2 cellular contexts compared by ENCODE assay signal in the genomic region with DNA sequence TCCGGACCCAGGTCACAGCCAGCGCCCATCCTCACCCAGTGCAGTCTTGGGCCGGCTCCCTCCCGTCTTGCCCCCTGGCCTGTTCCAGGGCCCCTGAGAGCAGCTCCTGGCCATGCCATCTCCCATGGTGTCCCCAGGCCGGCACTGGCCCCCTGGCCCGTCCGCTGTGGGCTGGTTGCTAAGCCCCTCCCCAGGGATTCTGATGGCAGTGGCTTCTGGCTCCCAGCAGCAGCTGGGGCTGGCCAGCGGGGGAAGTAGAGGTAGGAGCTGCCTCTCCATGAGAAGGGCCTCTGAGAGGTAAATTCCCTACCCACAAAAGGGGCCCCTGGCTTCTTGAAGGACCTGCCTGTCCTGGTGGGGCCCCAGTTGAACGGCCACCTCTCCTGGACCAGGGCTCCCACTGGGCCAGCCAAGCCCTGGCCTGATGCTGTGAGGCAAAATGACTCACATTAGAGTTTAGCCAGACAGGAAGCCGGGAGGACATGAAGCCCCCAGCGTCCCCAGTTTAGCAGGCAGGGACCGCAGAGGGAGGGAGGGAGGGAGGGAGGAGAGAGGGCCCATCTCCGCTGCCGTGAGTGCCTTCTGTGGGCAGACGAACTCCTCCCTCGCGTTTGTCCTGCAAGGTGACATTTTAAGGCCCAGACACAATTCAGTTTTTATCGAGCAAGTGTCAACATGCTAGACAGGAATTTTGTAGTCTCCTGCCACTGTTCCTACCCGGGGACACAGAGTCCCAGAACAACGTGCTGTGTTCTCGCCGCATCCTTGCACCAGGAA.
TF ChIP-seq lines count a peak whose summit lies in the region.

No MANE protein-coding gene starts in this region.

TF ChIP-seq in GM23338, 12 proteins besides CTCF, POLR2A, EP300 and RAD21 (continues in another document):
- no peak for TF ChIP-seq CREB1 (CRISPR knock-in tag; IDR thresholded peaks at IDR 0.05; ENCODE audit: low read depth)
- TF ChIP-seq, protein P1, sequence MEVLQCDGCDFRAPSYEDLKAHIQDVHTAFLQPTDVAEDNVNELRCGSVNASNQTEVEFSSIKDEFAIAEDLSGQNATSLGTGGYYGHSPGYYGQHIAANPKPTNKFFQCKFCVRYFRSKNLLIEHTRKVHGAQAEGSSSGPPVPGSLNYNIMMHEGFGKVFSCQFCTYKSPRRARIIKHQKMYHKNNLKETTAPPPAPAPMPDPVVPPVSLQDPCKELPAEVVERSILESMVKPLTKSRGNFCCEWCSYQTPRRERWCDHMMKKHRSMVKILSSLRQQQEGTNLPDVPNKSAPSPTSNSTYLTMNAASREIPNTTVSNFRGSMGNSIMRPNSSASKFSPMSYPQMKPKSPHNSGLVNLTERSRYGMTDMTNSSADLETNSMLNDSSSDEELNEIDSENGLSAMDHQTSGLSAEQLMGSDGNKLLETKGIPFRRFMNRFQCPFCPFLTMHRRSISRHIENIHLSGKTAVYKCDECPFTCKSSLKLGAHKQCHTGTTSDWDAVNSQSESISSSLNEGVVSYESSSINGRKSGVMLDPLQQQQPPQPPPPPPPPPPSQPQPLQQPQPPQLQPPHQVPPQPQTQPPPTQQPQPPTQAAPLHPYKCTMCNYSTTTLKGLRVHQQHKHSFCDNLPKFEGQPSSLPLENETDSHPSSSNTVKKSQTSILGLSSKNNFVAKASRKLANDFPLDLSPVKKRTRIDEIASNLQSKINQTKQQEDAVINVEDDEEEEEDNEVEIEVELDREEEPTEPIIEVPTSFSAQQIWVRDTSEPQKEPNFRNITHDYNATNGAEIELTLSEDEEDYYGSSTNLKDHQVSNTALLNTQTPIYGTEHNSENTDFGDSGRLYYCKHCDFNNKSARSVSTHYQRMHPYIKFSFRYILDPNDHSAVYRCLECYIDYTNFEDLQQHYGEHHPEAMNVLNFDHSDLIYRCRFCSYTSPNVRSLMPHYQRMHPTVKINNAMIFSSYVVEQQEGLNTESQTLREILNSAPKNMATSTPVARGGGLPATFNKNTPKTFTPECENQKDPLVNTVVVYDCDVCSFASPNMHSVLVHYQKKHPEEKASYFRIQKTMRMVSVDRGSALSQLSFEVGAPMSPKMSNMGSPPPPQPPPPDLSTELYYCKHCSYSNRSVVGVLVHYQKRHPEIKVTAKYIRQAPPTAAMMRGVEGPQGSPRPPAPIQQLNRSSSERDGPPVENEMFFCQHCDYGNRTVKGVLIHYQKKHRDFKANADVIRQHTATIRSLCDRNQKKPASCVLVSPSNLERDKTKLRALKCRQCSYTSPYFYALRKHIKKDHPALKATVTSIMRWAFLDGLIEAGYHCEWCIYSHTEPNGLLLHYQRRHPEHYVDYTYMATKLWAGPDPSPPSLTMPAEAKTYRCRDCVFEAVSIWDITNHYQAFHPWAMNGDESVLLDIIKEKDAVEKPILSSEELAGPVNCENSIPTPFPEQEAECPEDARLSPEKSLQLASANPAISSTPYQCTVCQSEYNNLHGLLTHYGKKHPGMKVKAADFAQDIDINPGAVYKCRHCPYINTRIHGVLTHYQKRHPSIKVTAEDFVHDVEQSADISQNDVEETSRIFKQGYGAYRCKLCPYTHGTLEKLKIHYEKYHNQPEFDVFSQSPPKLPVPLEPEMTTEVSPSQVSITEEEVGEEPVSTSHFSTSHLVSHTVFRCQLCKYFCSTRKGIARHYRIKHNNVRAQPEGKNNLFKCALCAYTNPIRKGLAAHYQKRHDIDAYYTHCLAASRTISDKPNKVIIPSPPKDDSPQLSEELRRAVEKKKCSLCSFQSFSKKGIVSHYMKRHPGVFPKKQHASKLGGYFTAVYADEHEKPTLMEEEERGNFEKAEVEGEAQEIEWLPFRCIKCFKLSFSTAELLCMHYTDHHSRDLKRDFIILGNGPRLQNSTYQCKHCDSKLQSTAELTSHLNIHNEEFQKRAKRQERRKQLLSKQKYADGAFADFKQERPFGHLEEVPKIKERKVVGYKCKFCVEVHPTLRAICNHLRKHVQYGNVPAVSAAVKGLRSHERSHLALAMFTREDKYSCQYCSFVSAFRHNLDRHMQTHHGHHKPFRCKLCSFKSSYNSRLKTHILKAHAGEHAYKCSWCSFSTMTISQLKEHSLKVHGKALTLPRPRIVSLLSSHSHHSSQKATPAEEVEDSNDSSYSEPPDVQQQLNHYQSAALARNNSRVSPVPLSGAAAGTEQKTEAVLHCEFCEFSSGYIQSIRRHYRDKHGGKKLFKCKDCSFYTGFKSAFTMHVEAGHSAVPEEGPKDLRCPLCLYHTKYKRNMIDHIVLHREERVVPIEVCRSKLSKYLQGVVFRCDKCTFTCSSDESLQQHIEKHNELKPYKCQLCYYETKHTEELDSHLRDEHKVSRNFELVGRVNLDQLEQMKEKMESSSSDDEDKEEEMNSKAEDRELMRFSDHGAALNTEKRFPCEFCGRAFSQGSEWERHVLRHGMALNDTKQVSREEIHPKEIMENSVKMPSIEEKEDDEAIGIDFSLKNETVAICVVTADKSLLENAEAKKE (CRISPR knock-in tag; IDR thresholded peaks at IDR 0.05) = no peak
- no peak for TF ChIP-seq POLR2AphosphoS5 (IDR thresholded peaks at IDR 0.05; ENCODE audit: low read depth)
- TF ChIP-seq ZNF331 (CRISPR knock-in tag; IDR thresholded peaks at IDR 0.05; ENCODE audit: low read depth) = no peak
- TF ChIP-seq, protein P2, sequence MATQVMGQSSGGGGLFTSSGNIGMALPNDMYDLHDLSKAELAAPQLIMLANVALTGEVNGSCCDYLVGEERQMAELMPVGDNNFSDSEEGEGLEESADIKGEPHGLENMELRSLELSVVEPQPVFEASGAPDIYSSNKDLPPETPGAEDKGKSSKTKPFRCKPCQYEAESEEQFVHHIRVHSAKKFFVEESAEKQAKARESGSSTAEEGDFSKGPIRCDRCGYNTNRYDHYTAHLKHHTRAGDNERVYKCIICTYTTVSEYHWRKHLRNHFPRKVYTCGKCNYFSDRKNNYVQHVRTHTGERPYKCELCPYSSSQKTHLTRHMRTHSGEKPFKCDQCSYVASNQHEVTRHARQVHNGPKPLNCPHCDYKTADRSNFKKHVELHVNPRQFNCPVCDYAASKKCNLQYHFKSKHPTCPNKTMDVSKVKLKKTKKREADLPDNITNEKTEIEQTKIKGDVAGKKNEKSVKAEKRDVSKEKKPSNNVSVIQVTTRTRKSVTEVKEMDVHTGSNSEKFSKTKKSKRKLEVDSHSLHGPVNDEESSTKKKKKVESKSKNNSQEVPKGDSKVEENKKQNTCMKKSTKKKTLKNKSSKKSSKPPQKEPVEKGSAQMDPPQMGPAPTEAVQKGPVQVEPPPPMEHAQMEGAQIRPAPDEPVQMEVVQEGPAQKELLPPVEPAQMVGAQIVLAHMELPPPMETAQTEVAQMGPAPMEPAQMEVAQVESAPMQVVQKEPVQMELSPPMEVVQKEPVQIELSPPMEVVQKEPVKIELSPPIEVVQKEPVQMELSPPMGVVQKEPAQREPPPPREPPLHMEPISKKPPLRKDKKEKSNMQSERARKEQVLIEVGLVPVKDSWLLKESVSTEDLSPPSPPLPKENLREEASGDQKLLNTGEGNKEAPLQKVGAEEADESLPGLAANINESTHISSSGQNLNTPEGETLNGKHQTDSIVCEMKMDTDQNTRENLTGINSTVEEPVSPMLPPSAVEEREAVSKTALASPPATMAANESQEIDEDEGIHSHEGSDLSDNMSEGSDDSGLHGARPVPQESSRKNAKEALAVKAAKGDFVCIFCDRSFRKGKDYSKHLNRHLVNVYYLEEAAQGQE (IDR thresholded peaks at IDR 0.05; ENCODE audit: unreplicated experiment) = no peak
- TF ChIP-seq NANOG (IDR thresholded peaks at IDR 0.05; ENCODE audit: borderline replicate concordance) = no peak
- no peak for TF ChIP-seq EZH2 (IDR thresholded peaks at IDR 0.05; ENCODE audit: low read depth, unreplicated experiment)

TF ChIP-seq in WTC11, 78 proteins besides CTCF, POLR2A, EP300 and RAD21:
- TF ChIP-seq JAZF1 (CRISPR knock-in tag; IDR thresholded peaks at IDR 0.05) = no peak
- no peak for TF ChIP-seq NR3C1 (CRISPR knock-in tag; conservative IDR thresholded peaks at IDR 0.05; ENCODE audit: low read depth)
- TF ChIP-seq NFYB (CRISPR knock-in tag; conservative IDR thresholded peaks at IDR 0.05; ENCODE audit: low read depth) = no peak
- no peak for TF ChIP-seq ZNF121 (CRISPR knock-in tag; IDR thresholded peaks at IDR 0.05)
- TF ChIP-seq, protein P3, sequence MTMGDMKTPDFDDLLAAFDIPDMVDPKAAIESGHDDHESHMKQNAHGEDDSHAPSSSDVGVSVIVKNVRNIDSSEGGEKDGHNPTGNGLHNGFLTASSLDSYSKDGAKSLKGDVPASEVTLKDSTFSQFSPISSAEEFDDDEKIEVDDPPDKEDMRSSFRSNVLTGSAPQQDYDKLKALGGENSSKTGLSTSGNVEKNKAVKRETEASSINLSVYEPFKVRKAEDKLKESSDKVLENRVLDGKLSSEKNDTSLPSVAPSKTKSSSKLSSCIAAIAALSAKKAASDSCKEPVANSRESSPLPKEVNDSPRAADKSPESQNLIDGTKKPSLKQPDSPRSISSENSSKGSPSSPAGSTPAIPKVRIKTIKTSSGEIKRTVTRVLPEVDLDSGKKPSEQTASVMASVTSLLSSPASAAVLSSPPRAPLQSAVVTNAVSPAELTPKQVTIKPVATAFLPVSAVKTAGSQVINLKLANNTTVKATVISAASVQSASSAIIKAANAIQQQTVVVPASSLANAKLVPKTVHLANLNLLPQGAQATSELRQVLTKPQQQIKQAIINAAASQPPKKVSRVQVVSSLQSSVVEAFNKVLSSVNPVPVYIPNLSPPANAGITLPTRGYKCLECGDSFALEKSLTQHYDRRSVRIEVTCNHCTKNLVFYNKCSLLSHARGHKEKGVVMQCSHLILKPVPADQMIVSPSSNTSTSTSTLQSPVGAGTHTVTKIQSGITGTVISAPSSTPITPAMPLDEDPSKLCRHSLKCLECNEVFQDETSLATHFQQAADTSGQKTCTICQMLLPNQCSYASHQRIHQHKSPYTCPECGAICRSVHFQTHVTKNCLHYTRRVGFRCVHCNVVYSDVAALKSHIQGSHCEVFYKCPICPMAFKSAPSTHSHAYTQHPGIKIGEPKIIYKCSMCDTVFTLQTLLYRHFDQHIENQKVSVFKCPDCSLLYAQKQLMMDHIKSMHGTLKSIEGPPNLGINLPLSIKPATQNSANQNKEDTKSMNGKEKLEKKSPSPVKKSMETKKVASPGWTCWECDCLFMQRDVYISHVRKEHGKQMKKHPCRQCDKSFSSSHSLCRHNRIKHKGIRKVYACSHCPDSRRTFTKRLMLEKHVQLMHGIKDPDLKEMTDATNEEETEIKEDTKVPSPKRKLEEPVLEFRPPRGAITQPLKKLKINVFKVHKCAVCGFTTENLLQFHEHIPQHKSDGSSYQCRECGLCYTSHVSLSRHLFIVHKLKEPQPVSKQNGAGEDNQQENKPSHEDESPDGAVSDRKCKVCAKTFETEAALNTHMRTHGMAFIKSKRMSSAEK (CRISPR knock-in tag; IDR thresholded peaks at IDR 0.05; ENCODE audit: borderline replicate concordance) = no peak
- TF ChIP-seq RORB (CRISPR knock-in tag; IDR thresholded peaks at IDR 0.05) = no peak
- TF ChIP-seq, protein P4, sequence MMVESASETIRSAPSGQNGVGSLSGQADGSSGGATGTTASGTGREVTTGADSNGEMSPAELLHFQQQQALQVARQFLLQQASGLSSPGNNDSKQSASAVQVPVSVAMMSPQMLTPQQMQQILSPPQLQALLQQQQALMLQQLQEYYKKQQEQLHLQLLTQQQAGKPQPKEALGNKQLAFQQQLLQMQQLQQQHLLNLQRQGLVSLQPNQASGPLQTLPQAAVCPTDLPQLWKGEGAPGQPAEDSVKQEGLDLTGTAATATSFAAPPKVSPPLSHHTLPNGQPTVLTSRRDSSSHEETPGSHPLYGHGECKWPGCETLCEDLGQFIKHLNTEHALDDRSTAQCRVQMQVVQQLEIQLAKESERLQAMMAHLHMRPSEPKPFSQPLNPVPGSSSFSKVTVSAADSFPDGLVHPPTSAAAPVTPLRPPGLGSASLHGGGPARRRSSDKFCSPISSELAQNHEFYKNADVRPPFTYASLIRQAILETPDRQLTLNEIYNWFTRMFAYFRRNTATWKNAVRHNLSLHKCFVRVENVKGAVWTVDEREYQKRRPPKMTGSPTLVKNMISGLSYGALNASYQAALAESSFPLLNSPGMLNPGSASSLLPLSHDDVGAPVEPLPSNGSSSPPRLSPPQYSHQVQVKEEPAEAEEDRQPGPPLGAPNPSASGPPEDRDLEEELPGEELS (CRISPR knock-in tag; IDR thresholded peaks at IDR 0.05) = no peak
- TF ChIP-seq, protein P5, sequence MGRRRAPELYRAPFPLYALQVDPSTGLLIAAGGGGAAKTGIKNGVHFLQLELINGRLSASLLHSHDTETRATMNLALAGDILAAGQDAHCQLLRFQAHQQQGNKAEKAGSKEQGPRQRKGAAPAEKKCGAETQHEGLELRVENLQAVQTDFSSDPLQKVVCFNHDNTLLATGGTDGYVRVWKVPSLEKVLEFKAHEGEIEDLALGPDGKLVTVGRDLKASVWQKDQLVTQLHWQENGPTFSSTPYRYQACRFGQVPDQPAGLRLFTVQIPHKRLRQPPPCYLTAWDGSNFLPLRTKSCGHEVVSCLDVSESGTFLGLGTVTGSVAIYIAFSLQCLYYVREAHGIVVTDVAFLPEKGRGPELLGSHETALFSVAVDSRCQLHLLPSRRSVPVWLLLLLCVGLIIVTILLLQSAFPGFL (CRISPR knock-in tag; IDR thresholded peaks at IDR 0.05; ENCODE audit: borderline replicate concordance) = no peak
- TF ChIP-seq, protein P6, sequence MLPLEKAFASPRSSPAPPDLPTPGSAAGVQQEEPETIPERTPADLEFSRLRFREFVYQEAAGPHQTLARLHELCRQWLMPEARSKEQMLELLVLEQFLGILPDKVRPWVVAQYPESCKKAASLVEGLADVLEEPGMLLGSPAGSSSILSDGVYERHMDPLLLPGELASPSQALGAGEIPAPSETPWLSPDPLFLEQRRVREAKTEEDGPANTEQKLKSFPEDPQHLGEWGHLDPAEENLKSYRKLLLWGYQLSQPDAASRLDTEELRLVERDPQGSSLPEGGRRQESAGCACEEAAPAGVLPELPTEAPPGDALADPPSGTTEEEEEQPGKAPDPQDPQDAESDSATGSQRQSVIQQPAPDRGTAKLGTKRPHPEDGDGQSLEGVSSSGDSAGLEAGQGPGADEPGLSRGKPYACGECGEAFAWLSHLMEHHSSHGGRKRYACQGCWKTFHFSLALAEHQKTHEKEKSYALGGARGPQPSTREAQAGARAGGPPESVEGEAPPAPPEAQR (CRISPR knock-in tag; IDR thresholded peaks at IDR 0.05) = no peak
- TF ChIP-seq, protein P7, sequence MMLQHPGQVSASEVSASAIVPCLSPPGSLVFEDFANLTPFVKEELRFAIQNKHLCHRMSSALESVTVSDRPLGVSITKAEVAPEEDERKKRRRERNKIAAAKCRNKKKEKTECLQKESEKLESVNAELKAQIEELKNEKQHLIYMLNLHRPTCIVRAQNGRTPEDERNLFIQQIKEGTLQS (CRISPR knock-in tag; conservative IDR thresholded peaks at IDR 0.05) = no peak
- no peak for TF ChIP-seq HMGA2 (CRISPR knock-in tag; IDR thresholded peaks at IDR 0.05)
- TF ChIP-seq SP1 (CRISPR knock-in tag; conservative IDR thresholded peaks at IDR 0.05) = no peak
- no peak for TF ChIP-seq RELA (CRISPR knock-in tag; IDR thresholded peaks at IDR 0.05; ENCODE audit: borderline replicate concordance)
